Comparison of ENCODE assay signal across 9 cellular contexts in genomic region chr16:85334718-85335583, GRCh38.
DNase-seq lines count a peak whose midpoint lies in the region; ATAC-seq and TF ChIP-seq lines count a peak whose summit lies in the region.
"Had no signal": no experiment of that assay in that cellular context is flagged by ENCODE, and none has a peak within 500 bp of the region (broad histone marks: within the 10 kb centered on the region; RNA-seq: fewer than 3 reads in every experiment).

No MANE protein-coding gene starts in this region.

- ATAC-seq in HG02938 (IDR thresholded peaks at IDR 0.05; ENCODE audit: unreplicated experiment) = no peak
- no peak for ATAC-seq in HG03135 (IDR thresholded peaks at IDR 0.05; ENCODE audit: unreplicated experiment)

- H3K79me2 ChIP-seq in OCI-LY7 (ENCODE audit: insufficient read depth, low read depth, low read length) = no peaks in the 10 kb centered on the region

- no peaks in the 10 kb centered on the region for H3K9me2 ChIP-seq in OCI-LY7 (ENCODE audit: insufficient read depth, low read length)

- H4K20me1 ChIP-seq in OCI-LY7 (ENCODE audit: insufficient read depth, low read length) = no peaks in the 10 kb centered on the region

- no peaks in the 10 kb centered on the region for H3K9me3 ChIP-seq in OCI-LY7 (ENCODE audit: low read length)
- H3K9me3 ChIP-seq in effector memory CD4-positive, alpha-beta T cell (ENCODE audit: control insufficient read depth, low read length) = no peaks in the 10 kb centered on the region
- no peaks in the 10 kb centered on the region for H3K9me3 ChIP-seq in neuron (ENCODE audit: low read length)

- no peak overlapping the region for H3K27ac ChIP-seq in OCI-LY7 (ENCODE audit: low read depth, low read length, poor library complexity, severe bottlenecking)
- no peak overlapping the region for H3K27ac ChIP-seq in effector memory CD4-positive, alpha-beta T cell (ENCODE audit: insufficient read depth, low read length, poor library complexity, severe bottlenecking)

- H3K36me3 ChIP-seq in OCI-LY7 (ENCODE audit: insufficient read depth, low read length) (no peaks in the 10 kb centered on the region), neuron (ENCODE audit: insufficient read depth, low read length) (no peaks in the 10 kb centered on the region)
- H3K36me3 ChIP-seq in effector memory CD4-positive, alpha-beta T cell (ENCODE audit: control insufficient read depth, insufficient read depth, low read length) = no peaks in the 10 kb centered on the region

- POLR2A ChIA-PET in OCI-LY7 (lab: Charles Lee) = no interaction called here

- H2AFZ ChIP-seq in OCI-LY7 (ENCODE audit: low read length) = peak overlapping the region; percentile 89
- no peak overlapping the region for H2AFZ ChIP-seq in neuron (ENCODE audit: low read depth, low read length)

- DNase-seq in DMS153 treated with DMSO at 0.1 percent for 48 hours (lab: John Stamatoyannopoulos, UW; ENCODE audit: unreplicated experiment) (peak; percentile 48), OCI-LY7 (ENCODE audit: low spot score) (peak; percentile 35), DMS53 treated with DMSO at 0.1 percent for 48 hours (lab: John Stamatoyannopoulos, UW; ENCODE audit: unreplicated experiment) (no peak), globus pallidus (ENCODE audit: low spot score) (no peak)
- no peak for DNase-seq in effector memory CD4-positive, alpha-beta T cell
- DNase-seq: NCI-H446 had no signal

- H3K4me1 ChIP-seq in OCI-LY7 (ENCODE audit: insufficient read depth, low read length, poor library complexity, severe bottlenecking) = peaks cover 19% of the 10 kb centered on the region
- H3K4me1 ChIP-seq in effector memory CD4-positive, alpha-beta T cell (ENCODE audit: control insufficient read depth, insufficient read depth, low read length, poor library complexity, severe bottlenecking) = peaks cover 2% of the 10 kb centered on the region
- peaks cover 64% of the 10 kb centered on the region for H3K4me1 ChIP-seq in neuron (ENCODE audit: insufficient read depth, low read length)

- no TSS peak for BruUV-seq in OCI-LY7 (replicated peaks; lab: Mats Ljungman, UMichigan)

- H3K27me3 ChIP-seq in effector memory CD4-positive, alpha-beta T cell (replicated peaks; ENCODE audit: control insufficient read depth, insufficient read depth, low read length, poor library complexity, severe bottlenecking) = peaks cover 6% of the 10 kb centered on the region
- no peaks in the 10 kb centered on the region for H3K27me3 ChIP-seq in neuron (ENCODE audit: insufficient read depth, low read length)

- peak; percentile 48; the same call in 1 of the 2 replicates for TF ChIP-seq CTCF in OCI-LY7 (conservative IDR thresholded peaks at IDR 0.05; ENCODE audit: low read length)

- CTCF ChIA-PET in OCI-LY7 (lab: Charles Lee; ENCODE audit: unreplicated experiment) = interaction anchor here (0.9 kb wide), 1 partner anchor 26 kb away, joined by 4 read pairs; no protein-coding TSS in a partner anchor

- H3K4me3 ChIP-seq in OCI-LY7 (ENCODE audit: low read depth, low read length, poor library complexity, severe bottlenecking) (no peak overlapping the region), neuron (ENCODE audit: low read length) (peak overlapping the region; percentile 38)
- H3K4me3 ChIP-seq in effector memory CD4-positive, alpha-beta T cell (ENCODE audit: insufficient read depth, low read depth, low read length, poor library complexity, severe bottlenecking) = peak overlapping the region; percentile 20

- intact Hi-C loops in OCI-LY7 (cut with micrococcal nuclease; ENCODE audit: unreplicated experiment) = no loop called here

- peak overlapping the region; percentile 32; the same call in 1 of the 2 replicates for H3K4me2 ChIP-seq in OCI-LY7 (ENCODE audit: low read length)

Comparison
In these comparisons a context has a peak if more than half of its experiments do, and no peak if none do; other contexts are left out.
1. DNase-seq: peak in DMS153 treated with DMSO at 0.1 percent for 48 hours (single experiment) and OCI-LY7 (single experiment); none in effector memory CD4-positive, alpha-beta T cell (0 of 3), DMS53 treated with DMSO at 0.1 percent for 48 hours (single experiment) and globus pallidus (single experiment).